Comparison of ENCODE assay signal across 8 cellular contexts in the genomic region with DNA sequence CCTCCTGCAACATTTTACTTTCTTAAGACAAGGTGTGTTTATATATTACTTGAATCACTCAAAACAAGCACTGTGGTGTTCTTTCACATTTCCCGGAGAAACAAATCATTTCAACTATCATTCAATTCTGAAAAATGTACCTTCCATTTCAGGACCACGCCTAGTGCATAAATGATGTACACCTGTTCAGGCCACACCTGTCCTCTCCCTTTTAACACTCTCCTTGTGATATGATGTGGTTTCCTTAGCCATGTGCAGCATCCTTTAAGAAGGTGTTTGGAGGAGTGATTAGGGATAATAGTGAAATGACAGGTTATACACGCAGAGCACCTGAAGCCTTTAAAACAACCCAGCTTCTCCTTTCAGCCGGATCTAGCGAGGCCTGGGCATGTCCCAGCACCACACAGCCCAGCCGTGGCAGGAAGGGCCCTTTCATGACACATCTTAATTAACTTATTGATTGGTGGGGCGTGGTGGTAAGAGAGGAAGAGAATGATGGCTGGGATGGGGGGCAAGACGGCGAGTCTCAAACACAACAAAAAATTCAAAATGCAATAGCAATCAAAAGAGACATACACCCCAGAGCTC. TPM values are rescaled to one million over a fixed set of nuclear protein-coding genes. Genes with fewer than 3 reads are reported as not detected.
DNase-seq lines count a peak whose midpoint lies in the region; ATAC-seq, FAIRE-seq and TF ChIP-seq lines count a peak whose summit lies in the region.

No MANE protein-coding gene starts in this region.

- no peaks in the 10 kb centered on the region for H3K36me3 Mint-ChIP-seq in activated T-cell treated with anti-CD3 and anti-CD28 coated beads, Interleukin-2, amount 50 U/mL, for 4 hours (ENCODE audit: insufficient read depth)

- H3K4me3 ChIP-seq in GM12878 (0 out of 2 replicates have a peak overlapping the region, but pooled peaks have one; percentile 40), lower leg skin (ENCODE audit: low read depth, poor library complexity, severe bottlenecking) (peak overlapping the region; percentile 19), transverse colon (peak overlapping the region in 3 of 4 donors; percentile 41 to 55 (median 52))

- H3K4me1 Mint-ChIP-seq in activated T-cell treated with anti-CD3 and anti-CD28 coated beads, Interleukin-2, amount 50 U/mL, for 4 hours (ENCODE audit: low read depth): peaks cover 22% of the 10 kb centered on the region

- TF ChIP-seq POLR2A in GM12878 (IDR thresholded peaks at IDR 0.05; ENCODE audit: low read depth, low read length) (no peak), lower leg skin (IDR thresholded peaks at IDR 0.05) (no peak), transverse colon (IDR thresholded peaks at IDR 0.05) (no peak)

- intact Hi-C loops in GM12878 (cut with micrococcal nuclease; ENCODE audit: unreplicated experiment) (no loop called here), lower leg skin (cut with DNase I; ENCODE audit: low total_unique reads) (no loop called here), transverse colon (cut with DNase I; ENCODE audit: low total_unique reads) (no loop called here)

- no peak overlapping the region for H3K9ac ChIP-seq in GM12878 (ENCODE audit: control insufficient read depth, insufficient read depth, low read length)

- TF ChIP-seq CTCF in GM12878 (IDR thresholded peaks at IDR 0.05 in 2 of 3, conservative IDR thresholded peaks at IDR 0.05 in 1 of 3; ENCODE audit: control insufficient read depth in 2 of 3, extremely low read depth in 1 of 3, insufficient read depth in 1 of 3, low read depth in 3 of 3, low read length in 3 of 3) (no peak), lower leg skin (IDR thresholded peaks at IDR 0.05) (no peak), transverse colon (IDR thresholded peaks at IDR 0.05) (no peak)

- no peak for ATAC-seq in activated T-cell treated with anti-CD3 and anti-CD28 coated beads, Interleukin-2, amount 50 U/mL, for 4 hours
- ATAC-seq in GM12878 (peak; percentile 17; the same call in 1 of the 3 replicates), GM21381 (IDR thresholded peaks at IDR 0.05; ENCODE audit: unreplicated experiment) (no peak), GM21529 (IDR thresholded peaks at IDR 0.05; ENCODE audit: unreplicated experiment) (no peak)

- no TSS peak for BruUV-seq in GM12878 (replicated peaks; lab: Mats Ljungman, UMichigan)

- no peak overlapping the region for H2AFZ ChIP-seq in GM12878 (ENCODE audit: control insufficient read depth, low read depth, low read length)

- H3K4me1 ChIP-seq in GM12878 (ENCODE audit: control insufficient read depth, insufficient read depth, low read length) (peaks cover 2% of the 10 kb centered on the region; the same call in 1 of the 2 replicates), transverse colon (peaks cover 13 to 43% (median 29%) of the 10 kb centered on the region in 4 donors)

- RAD21 ChIA-PET in GM12878 (lab: Charles Lee; ENCODE audit: unreplicated experiment): no interaction called here

- WGBS in GM12878 (ENCODE audit: insufficient coverage, insufficient replicate concordance, low lambda C conversion rate, missing lambda C conversion rate): 15% methylated on average over 9 of the region's 9 CpGs
- 22 to 27% methylated on average over 9 of the region's 9 CpGs for WGBS in lower leg skin, 2 donors
- 25 to 28% methylated on average over 9 of the region's 9 CpGs for WGBS in transverse colon (ENCODE audit: low coverage in 1 of 2), 2 donors

- SMC1A ChIA-PET in GM12878 (lab: Charles Lee; ENCODE audit: uncharacterized antibody, unreplicated experiment): no interaction called here

- no peak for TF ChIP-seq RAD21 in GM12878 (IDR thresholded peaks at IDR 0.05; ENCODE audit: insufficient read depth, low read depth, low read length)

- no peak for DNase-seq in activated T-cell treated with anti-CD3 and anti-CD28 coated beads, Interleukin-2, amount 50 U/mL, for 4 hours
- DNase-seq in activated T-cell treated with anti-CD3 and anti-CD28 coated beads, Interleukin-2, amount 50 U/mL, for 48 hours: no peak
- DNase-seq in GM12878 (ENCODE audit: low read depth, low spot score) (no peak), lower leg skin (ENCODE audit: low spot score in 2 of 2) (no peak), transverse colon (no peak), T-helper 9 cell (no peak)

- H3K36me3 ChIP-seq in GM12878 (ENCODE audit: control insufficient read depth in 2 of 2, insufficient read depth in 2 of 2, low read length in 1 of 2): no peaks in the 10 kb centered on the region
- no peaks in the 10 kb centered on the region for H3K36me3 ChIP-seq in transverse colon

- H3K79me2 ChIP-seq in GM12878 (ENCODE audit: control insufficient read depth, insufficient read depth, low read length): no peaks in the 10 kb centered on the region

- H3K9me3 ChIP-seq in GM12878 (replicated peaks; ENCODE audit: control insufficient read depth, insufficient read depth, low read length): no peaks in the 10 kb centered on the region
- no peaks in the 10 kb centered on the region for H3K9me3 ChIP-seq in transverse colon

- H4K20me1 ChIP-seq in GM12878 (ENCODE audit: control insufficient read depth, insufficient read depth): no peaks in the 10 kb centered on the region

- no peak for TF ChIP-seq EP300 in GM12878 (IDR thresholded peaks at IDR 0.05; ENCODE audit: borderline replicate concordance in 1 of 2, control insufficient read depth in 1 of 2, low read depth in 2 of 2, low read length in 2 of 2)
- no peak for TF ChIP-seq EP300 in transverse colon (IDR thresholded peaks at IDR 0.05; ENCODE audit: low read depth)

- peaks cover 7 to 9% of the 10 kb centered on the region in 2 experiments; a peak in 3 of 4 replicates for H3K27me3 ChIP-seq in GM12878 (replicated peaks in 1 of 2; ENCODE audit: control insufficient read depth in 2 of 2, insufficient read depth in 2 of 2, low read length in 1 of 2)
- no peaks in the 10 kb centered on the region for H3K27me3 ChIP-seq in transverse colon

- H3K27me3 Mint-ChIP-seq in activated T-cell treated with anti-CD3 and anti-CD28 coated beads, Interleukin-2, amount 50 U/mL, for 4 hours (ENCODE audit: low read depth): peaks cover 50% of the 10 kb centered on the region

- H3K27ac ChIP-seq in GM12878 (ENCODE audit: control insufficient read depth, insufficient read depth): no peak overlapping the region
- H3K27ac ChIP-seq in transverse colon: peak overlapping the region; percentile 25 to 65 (median 59)

- CTCF ChIA-PET in GM12878 (lab: Yijun Ruan, JAX): no interaction called here

- peak overlapping the region; percentile 83 for H3K4me3 Mint-ChIP-seq in activated T-cell treated with anti-CD3 and anti-CD28 coated beads, Interleukin-2, amount 50 U/mL, for 4 hours

- FAIRE-seq in GM12878 (lab: Jason Lieb, UNC): no peak

- peak overlapping the region; percentile 73 for H3K4me2 ChIP-seq in GM12878 (ENCODE audit: control insufficient read depth, insufficient read depth)

- H3K9me3 Mint-ChIP-seq in activated T-cell treated with anti-CD3 and anti-CD28 coated beads, Interleukin-2, amount 50 U/mL, for 4 hours: no peaks in the 10 kb centered on the region

- POLR2A ChIA-PET in GM12878 (lab: Charles Lee): no interaction called here

- in situ Hi-C loops in GM12878 (cut with MboI) (no loop called here), transverse colon (cut with MboI; ENCODE audit: low pct_ligation_motif_present in 1 of 4, low pct_unique_long_range_greater_than_20kb in 1 of 4, low sequenced_read_pairs in 3 of 4) (no loop called here)

TF ChIP-seq in GM12878, 131 proteins besides CTCF, POLR2A, EP300 and RAD21 (continues in another document):
- TF ChIP-seq MTA2 (IDR thresholded peaks at IDR 0.05; ENCODE audit: low read depth) (no peak), PAX5 (IDR thresholded peaks at IDR 0.05; ENCODE audit: borderline replicate concordance, low read depth, low read length) (no peak), BACH1 (IDR thresholded peaks at IDR 0.05; ENCODE audit: borderline replicate concordance) (no peak), NR2C1 (IDR thresholded peaks at IDR 0.05) (no peak), SP1 (IDR thresholded peaks at IDR 0.05; ENCODE audit: low read depth, low read length) (no peak)

RNA-seq across cellular contexts. Expression of a gene that starts 26.9 kb away (rescaled TPM):
- total RNA-seq in activated T-cell treated with anti-CD3 and anti-CD28 coated beads, Interleukin-2, amount 50 U/mL, for 4 hours: 10 to 100 TPM; 68.1 to 83.2 (median 76.2) TPM
- total RNA-seq in GM12878 (2013; cell fraction: nucleolus; rRNA removed): 40.9 and 58.6 TPM in 2 replicates
- total RNA-seq in GM12878 (2014; rRNA removed): 20.7 and 22.0 TPM in 2 replicates
- total RNA-seq in GM12878 (2014; rRNA removed; fragmentation: Illumina TruSeq; extraction: Trizol): 29.2 and 30.5 TPM in 2 replicates
- total RNA-seq in GM12878 (2021): 40.7 and 45.3 TPM in 2 replicates
- polyA plus RNA-seq in GM12878 (2011; ENCODE audit: low read depth): 34.6 TPM
- 23.6 and 33.6 TPM in 2 replicates for polyA plus RNA-seq in GM12878 (2011; rRNA removed)
- polyA plus RNA-seq in GM12878 (2011; cell fraction: cytosol; rRNA removed): 31.4 and 38.9 TPM in 2 replicates
- polyA plus RNA-seq in GM12878 (2011; cell fraction: nucleus; rRNA removed): 26.2 and 30.8 TPM in 2 replicates
- polyA plus RNA-seq in GM12878 (2012): 26.9 and 34.9 TPM in 2 replicates
- polyA plus RNA-seq in GM12878 (2014; fragmentation: Illumina TruSeq; extraction: Trizol): 50.5 and 63.4 TPM in 2 replicates
- 10 to 100 TPM; 14.2 to 25.7 TPM for polyA plus RNA-seq in GM12878 (2014; fragmentation: Nextera tagmentation; extraction: Ambion mirVana)
- polyA plus RNA-seq in GM12878 (2014; rRNA removed): 24.0 and 29.3 TPM in 2 replicates
- 10 to 100 TPM; 23.7 to 27.0 TPM for polyA plus RNA-seq in GM12878 (2016; fragmentation: Nextera tagmentation; extraction: Ambion mirVana)
- polyA minus RNA-seq in GM12878 (2011; rRNA and poly(A)+ RNA removed): 54.9 and 60.1 TPM in 2 replicates
- 17.0 and 19.2 TPM in 2 replicates for polyA minus RNA-seq in GM12878 (2011; cell fraction: cytosol; rRNA and poly(A)+ RNA removed)
- 20.4 and 29.8 TPM in 2 replicates for polyA minus RNA-seq in GM12878 (2011; cell fraction: nucleus; rRNA and poly(A)+ RNA removed)
- total RNA-seq in lower leg skin: 100 to 1,000 TPM; 171 to 258 (median 209) TPM
- total RNA-seq in transverse colon: 100 to 1,000 TPM in 2 of 4 donors, 10 to 100 TPM in 2; 56.9 to 108 (median 96.1) TPM
